ENCODE assay signal across 16 cellular contexts in genomic region chr3:155746703-155747102, GRCh38. TPM values are rescaled to one million over a fixed set of nuclear protein-coding genes. Genes with fewer than 3 reads are reported as not detected.
DNase-seq lines count a peak whose midpoint lies in the region; ATAC-seq and TF ChIP-seq lines count a peak whose summit lies in the region.
"Had no signal": no experiment of that assay in that cellular context is flagged by ENCODE, and none has a peak within 500 bp of the region (broad histone marks: within the 10 kb centered on the region; RNA-seq: fewer than 3 reads in every experiment).

No MANE protein-coding gene starts in this region.

- no peaks in the 10 kb centered on the region for H3K79me2 ChIP-seq in HCT116 (ENCODE audit: insufficient read depth, low read length)
- H3K79me2 ChIP-seq in smooth muscle cell (ENCODE audit: low read depth) = no peaks in the 10 kb centered on the region

- TF ChIP-seq CTCF in CD4-positive, alpha-beta T cell (IDR thresholded peaks at IDR 0.05) = no peak
- TF ChIP-seq CTCF in HCT116 (IDR thresholded peaks at IDR 0.05 in 2 of 3, conservative IDR thresholded peaks at IDR 0.05 in 1 of 3; ENCODE audit: borderline replicate concordance in 1 of 3, insufficient read depth in 1 of 3, low read depth in 2 of 3, low read length in 2 of 3) = no peak
- no peak for TF ChIP-seq CTCF in nephron progenitor cell (IDR thresholded peaks at IDR 0.05)
- TF ChIP-seq CTCF in chondrocyte (IDR thresholded peaks at IDR 0.05) = no peak
- no peak for TF ChIP-seq CTCF in smooth muscle cell (IDR thresholded peaks at IDR 0.05; ENCODE audit: borderline replicate concordance, insufficient read depth, poor library complexity, severe bottlenecking)

- peaks cover 30% of the 10 kb centered on the region for H3K4me1 Mint-ChIP-seq in CD4-positive, alpha-beta T cell (ENCODE audit: low read depth)
- H3K4me1 Mint-ChIP-seq in nephron progenitor cell = peaks cover 78% of the 10 kb centered on the region
- peaks cover 28% of the 10 kb centered on the region for H3K4me1 Mint-ChIP-seq in chondrocyte (ENCODE audit: low read depth)
- H3K4me1 Mint-ChIP-seq in activated CD4-positive, alpha-beta memory T cell treated with anti-CD3 and anti-CD28 coated beads for 36 hours (ENCODE audit: low read depth) = peaks cover 15% of the 10 kb centered on the region

- peaks cover 21% of the 10 kb centered on the region for H3K27me3 ChIP-seq in CD4-positive, alpha-beta T cell (ENCODE audit: control insufficient read depth, insufficient read depth, low read length)
- H3K27me3 ChIP-seq in HCT116 (ENCODE audit: insufficient read depth, low read length) (no peaks in the 10 kb centered on the region), ectodermal cell (ENCODE audit: control insufficient read depth, insufficient read depth, low read length, poor library complexity, severe bottlenecking) (no peaks in the 10 kb centered on the region), smooth muscle cell (ENCODE audit: low read depth) (peaks cover 60% of the 10 kb centered on the region)

- RAD21 ChIA-PET in HCT116 (lab: Charles Lee; ENCODE audit: low non-redundant PET in 1 of 2, low total read pairs in 2 of 2, uncharacterized antibody in 2 of 2, unreplicated experiment in 2 of 2) = interaction anchor here in 1 of 2 experiments (1.0 kb wide), 1 partner anchor 123 kb away, joined by 3 read pairs; no protein-coding TSS in a partner anchor

- H3F3A ChIP-seq in smooth muscle cell (ENCODE audit: low read depth) = no peaks in the 10 kb centered on the region

- H3K36me3 ChIP-seq in HCT116 (ENCODE audit: control insufficient read depth in 1 of 2, insufficient read depth in 2 of 2, low read length in 2 of 2) (no peaks in the 10 kb centered on the region), ectodermal cell (ENCODE audit: control insufficient read depth, insufficient read depth, low read length) (no peaks in the 10 kb centered on the region), smooth muscle cell (ENCODE audit: low read depth) (no peaks in the 10 kb centered on the region)

- no peak for DNase-seq in CD4-positive, alpha-beta T cell
- DNase-seq in HCT116 (ENCODE audit: low read depth, low spot score) (no peak), nephron progenitor cell (no peak), chondrocyte (ENCODE audit: low spot score) (no peak), smooth muscle cell (lab: John Stamatoyannopoulos, UW; ENCODE audit: unreplicated experiment) (no peak)
- DNase-seq in activated CD4-positive, alpha-beta T cell treated with anti-CD3 and anti-CD28 coated beads, Interleukin-2, amount 50 U/mL, for 48 hours = no peak
- DNase-seq in activated CD4-positive, alpha-beta memory T cell treated with anti-CD3 and anti-CD28 coated beads for 36 hours = no peak
- DNase-seq: COR-L47, NCI-H1048, NCI-H1436 treated with DMSO at 0.1 percent for 48 hours, NCI-H226, NCI-H524 treated with DMSO at 0.1 percent for 48 hours, SIG-M5 had no signal

- peak overlapping the region; percentile 86; the same call in 1 of the 2 replicates for H3K4me2 ChIP-seq in HCT116 (ENCODE audit: low read length)
- H3K4me2 ChIP-seq in smooth muscle cell = no peak overlapping the region
- H3K4me2 ChIP-seq: KMS-11 had no signal

- peaks cover 40% of the 10 kb centered on the region for H3K27me3 Mint-ChIP-seq in CD4-positive, alpha-beta T cell
- H3K27me3 Mint-ChIP-seq in nephron progenitor cell (ENCODE audit: low read depth, poor library complexity) (peaks cover 5% of the 10 kb centered on the region), chondrocyte (ENCODE audit: low read depth) (peaks cover 25% of the 10 kb centered on the region)
- H3K27me3 Mint-ChIP-seq in activated CD4-positive, alpha-beta memory T cell treated with anti-CD3 and anti-CD28 coated beads for 36 hours = peaks cover 23% of the 10 kb centered on the region

- peaks cover 15 to 36% of the 10 kb centered on the region in 2 experiments for H3K4me1 ChIP-seq in HCT116 (ENCODE audit: control insufficient read depth in 1 of 2, insufficient read depth in 2 of 2, low read length in 2 of 2)
- peaks cover 52% of the 10 kb centered on the region for H3K4me1 ChIP-seq in ectodermal cell (ENCODE audit: control insufficient read depth, insufficient read depth, low read length)
- H3K4me1 ChIP-seq in smooth muscle cell (ENCODE audit: low read depth) = peaks cover 36% of the 10 kb centered on the region

- H3K27ac ChIP-seq in CD4-positive, alpha-beta T cell (ENCODE audit: low read depth, low read length) = no peak overlapping the region
- H3K27ac ChIP-seq in HCT116 (ENCODE audit: low read depth, low read length) (no peak overlapping the region), ectodermal cell (ENCODE audit: insufficient read depth, low read depth, low read length, poor library complexity, severe bottlenecking) (peak overlapping the region; percentile 96), smooth muscle cell (ENCODE audit: low read depth) (no peak overlapping the region)
- H3K27ac ChIP-seq: KMS-11 had no signal

- H3K9ac ChIP-seq in HCT116 (ENCODE audit: low read length) (no peak overlapping the region), smooth muscle cell (ENCODE audit: low read depth) (no peak overlapping the region)
- H3K9ac ChIP-seq: KMS-11 had no signal

- BruUV-seq in HCT116 (replicated peaks; lab: Mats Ljungman, UMichigan) = no TSS peak

- POLR2A ChIA-PET in CD4-positive, alpha-beta T cell (lab: Charles Lee) = interaction anchor here (0.7 kb wide), 1 partner anchor 116 kb away, joined by 3 read pairs; no protein-coding TSS in a partner anchor
- POLR2A ChIA-PET in HCT116 (lab: Charles Lee) = interaction anchor here (0.7 kb wide), 1 partner anchor 428 kb away, joined by 4 read pairs; no protein-coding TSS in a partner anchor
- POLR2A ChIA-PET in activated CD4-positive, alpha-beta memory T cell treated with anti-CD3 and anti-CD28 coated beads for 36 hours (lab: Charles Lee) = no interaction called here

- ATAC-seq in CD4-positive, alpha-beta T cell (ENCODE audit: poor library complexity) = no peak
- no peak for ATAC-seq in HCT116

- peak overlapping the region; percentile 32 for H3K4me3 Mint-ChIP-seq in CD4-positive, alpha-beta T cell
- H3K4me3 Mint-ChIP-seq in nephron progenitor cell (peak overlapping the region; percentile 99), chondrocyte (ENCODE audit: unreplicated experiment) (no peak overlapping the region)
- no peak overlapping the region for H3K4me3 Mint-ChIP-seq in activated CD4-positive, alpha-beta memory T cell treated with anti-CD3 and anti-CD28 coated beads for 36 hours

- no peaks in the 10 kb centered on the region for H4K20me1 ChIP-seq in HCT116 (ENCODE audit: insufficient read depth)
- no peaks in the 10 kb centered on the region for H4K20me1 ChIP-seq in smooth muscle cell (ENCODE audit: low read depth)

- no peaks in the 10 kb centered on the region for H3K9me3 ChIP-seq in CD4-positive, alpha-beta T cell (ENCODE audit: control insufficient read depth, low read length)
- H3K9me3 ChIP-seq in HCT116 (ENCODE audit: control insufficient read depth in 1 of 2, insufficient read depth in 1 of 2, low read depth in 1 of 2, low read length in 2 of 2) (no peaks in the 10 kb centered on the region), ectodermal cell (ENCODE audit: control insufficient read depth, low read length) (no peaks in the 10 kb centered on the region), smooth muscle cell (replicated peaks; ENCODE audit: low read depth) (no peaks in the 10 kb centered on the region)

- H2AFZ ChIP-seq in HCT116 (ENCODE audit: low read depth, low read length, poor library complexity, severe bottlenecking) = no peak overlapping the region
- no peak overlapping the region for H2AFZ ChIP-seq in smooth muscle cell (ENCODE audit: low read depth)

- 11% methylated on average over 1 of the region's 1 CpG; no CpG with 5 or more reads in 1 of the 2 experiments for WGBS in ectodermal cell, 2 experiments
- 78% methylated on average over 1 of the region's 1 CpG for WGBS in smooth muscle cell (ENCODE audit: low lambda C conversion rate)

- H3K9me2 ChIP-seq in HCT116 (ENCODE audit: insufficient read depth) = no peaks in the 10 kb centered on the region

- H3K4me3 ChIP-seq in HCT116 (replicated peaks in 1 of 2; ENCODE audit: low read depth in 1 of 2, low read length in 2 of 2) = no peak overlapping the region
- peak overlapping the region; percentile 24 for H3K4me3 ChIP-seq in ectodermal cell (ENCODE audit: insufficient read depth, low read depth, low read length)
- no peak overlapping the region for H3K4me3 ChIP-seq in smooth muscle cell

- CTCF ChIA-PET in CD4-positive, alpha-beta T cell (lab: Charles Lee) = interaction anchor here (1.7 kb wide), 1 partner anchor 59 kb away, joined by 5 read pairs; the partner anchor contains the start of gene C3orf33
- CTCF ChIA-PET in HCT116 (lab: Charles Lee) = interaction anchor here (1.3 kb wide), 1 partner anchor 59 kb away, joined by 6 read pairs; the partner anchor contains the start of gene C3orf33
- CTCF ChIA-PET in activated CD4-positive, alpha-beta memory T cell treated with anti-CD3 and anti-CD28 coated beads for 36 hours (lab: Charles Lee) = interaction anchor here (0.6 to 1.6 kb wide), 3 partner anchors 11 to 59 kb away, joined by 3 to 5 read pairs (median 5); partner anchors contain the start of gene C3orf33

- no peak for TF ChIP-seq POLR2A in HCT116 (IDR thresholded peaks at IDR 0.05; ENCODE audit: borderline replicate concordance, extremely low read depth, insufficient read depth, insufficient read length)

- intact Hi-C loops in CD4-positive, alpha-beta T cell (cut with DNase I, micrococcal nuclease) = loop anchor here in 1 of 2 experiments (5.0 kb wide), 1 partner anchor 126 kb away; the partner anchor contains the start of gene GMPS
- intact Hi-C loops in HCT116 (cut with micrococcal nuclease) = loop anchor here (5.0 kb wide), 2 partner anchors 106 to 126 kb away; partner anchors contain the start of genes GMPS and SLC33A1
- intact Hi-C loops in activated CD4-positive, alpha-beta memory T cell treated with anti-CD3 and anti-CD28 coated beads for 36 hours (cut with micrococcal nuclease) = no loop called here

- H3K9me3 Mint-ChIP-seq in CD4-positive, alpha-beta T cell = no peaks in the 10 kb centered on the region
- no peaks in the 10 kb centered on the region for H3K9me3 Mint-ChIP-seq in nephron progenitor cell
- no peaks in the 10 kb centered on the region for H3K9me3 Mint-ChIP-seq in chondrocyte (ENCODE audit: low read depth)
- H3K9me3 Mint-ChIP-seq in activated CD4-positive, alpha-beta memory T cell treated with anti-CD3 and anti-CD28 coated beads for 36 hours = no peaks in the 10 kb centered on the region

- no peaks in the 10 kb centered on the region for H3K36me3 Mint-ChIP-seq in CD4-positive, alpha-beta T cell (ENCODE audit: low read depth)
- H3K36me3 Mint-ChIP-seq in nephron progenitor cell (ENCODE audit: low read depth) (no peaks in the 10 kb centered on the region), chondrocyte (ENCODE audit: low read depth) (no peaks in the 10 kb centered on the region)
- H3K36me3 Mint-ChIP-seq in activated CD4-positive, alpha-beta memory T cell treated with anti-CD3 and anti-CD28 coated beads for 36 hours = no peaks in the 10 kb centered on the region

- H3K27ac Mint-ChIP-seq in CD4-positive, alpha-beta T cell = no peak overlapping the region
- H3K27ac Mint-ChIP-seq in nephron progenitor cell (peak overlapping the region; percentile 91), chondrocyte (ENCODE audit: unreplicated experiment) (no peak overlapping the region)
- H3K27ac Mint-ChIP-seq in activated CD4-positive, alpha-beta memory T cell treated with anti-CD3 and anti-CD28 coated beads for 36 hours = no peak overlapping the region
- H3K27ac Mint-ChIP-seq: CD14-positive monocyte had no signal

- TF ChIP-seq RAD21 in HCT116 (IDR thresholded peaks at IDR 0.05; ENCODE audit: low read depth) = no peak

RNA-seq across cellular contexts. Expression of gene PLCH1, which starts 1.8 kb away (rescaled TPM):
- under 1 TPM; 0.03 to 0.20 TPM for total RNA-seq in CD4-positive, alpha-beta T cell
- 3.8 TPM for total RNA-seq in HCT116 (2021; ENCODE audit: unreplicated experiment)
- 2.1 TPM in 2 replicates for polyA plus RNA-seq in HCT116 (2012)
- polyA plus RNA-seq in ectodermal cell (2013, experiment 1 of 4) = 26.1 TPM
- polyA plus RNA-seq in ectodermal cell (2013, experiment 2 of 4) = 34.1 TPM
- polyA plus RNA-seq in ectodermal cell (2013, experiment 3 of 4) = 22.6 TPM
- polyA plus RNA-seq in ectodermal cell (2013, experiment 4 of 4) = 30.4 TPM
- 0.07 to 0.17 TPM in 2 of 3 replicates, not detected in the other for total RNA-seq in chondrocyte
- total RNA-seq in activated CD4-positive, alpha-beta memory T cell treated with anti-CD3 and anti-CD28 coated beads for 36 hours = under 1 TPM; 0.10 to 0.12 TPM
- total RNA-seq in smooth muscle cell = 0.27 and 0.36 TPM in 2 replicates
- polyA plus RNA-seq in smooth muscle cell = 0.13 TPM in 1 of 2 replicates, not detected in the other
- polyA plus RNA-seq: CD14-positive monocyte had no signal

RNA-seq across cellular contexts. Expression of gene C3orf33, which starts 59.4 kb away (rescaled TPM):
- total RNA-seq in CD4-positive, alpha-beta T cell = 1 to 10 TPM; 2.4 to 2.6 TPM
- 4.7 TPM for total RNA-seq in HCT116 (2021; ENCODE audit: unreplicated experiment)
- 1.7 and 2.5 TPM in 2 replicates for polyA plus RNA-seq in HCT116 (2012)
- 7.3 TPM for polyA plus RNA-seq in ectodermal cell (2013, experiment 1 of 4)
- polyA plus RNA-seq in ectodermal cell (2013, experiment 2 of 4) = 7.3 TPM
- polyA plus RNA-seq in ectodermal cell (2013, experiment 3 of 4) = 7.7 TPM
- polyA plus RNA-seq in ectodermal cell (2013, experiment 4 of 4) = 6.8 TPM
- 4.1 to 5.1 TPM (median 4.7 TPM) in 3 replicates for total RNA-seq in chondrocyte
- 1 to 10 TPM; 1.6 to 2.5 TPM for total RNA-seq in activated CD4-positive, alpha-beta memory T cell treated with anti-CD3 and anti-CD28 coated beads for 36 hours
- total RNA-seq in smooth muscle cell = 4.3 and 4.4 TPM in 2 replicates
- 3.2 and 3.4 TPM in 2 replicates for polyA plus RNA-seq in smooth muscle cell

Comparison
In these comparisons a context has a peak if more than half of its experiments do, and no peak if none do; other contexts are left out.
1. H3K4me3 Mint-ChIP-seq: peak in CD4-positive, alpha-beta T cell (single experiment) and nephron progenitor cell (single experiment); none in chondrocyte (single experiment) and activated CD4-positive, alpha-beta memory T cell treated with anti-CD3 and anti-CD28 coated beads for 36 hours (single experiment).